ENCODE assay signal across 9 cellular contexts in the genomic region with DNA sequence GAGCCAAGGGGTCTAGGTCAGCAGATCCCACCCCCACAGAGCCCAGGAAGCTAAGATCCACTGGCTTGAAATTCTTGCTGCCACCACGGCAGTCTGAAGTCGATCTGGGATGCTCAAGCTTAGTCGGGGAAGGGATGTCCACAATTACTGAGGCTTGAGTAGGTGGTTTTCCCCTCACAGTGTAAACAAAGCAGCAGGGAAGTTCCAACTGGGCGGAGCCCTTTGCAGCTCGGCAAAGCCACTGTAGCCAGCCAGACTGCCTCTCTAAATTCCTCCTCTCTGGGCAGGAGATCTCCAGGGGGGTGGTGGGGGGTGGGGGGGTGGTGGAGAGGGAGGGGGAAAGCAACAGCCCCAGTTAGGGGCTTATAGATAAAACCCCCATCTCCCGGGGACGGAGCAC.
A peak's percentile ranks its signal among the peaks of the same experiment; 100 is the strongest.
DNase-seq lines count a peak whose midpoint lies in the region; ATAC-seq, FAIRE-seq and TF ChIP-seq lines count a peak whose summit lies in the region.
"Had no signal": no experiment of that assay in that cellular context is flagged by ENCODE, and none has a peak within 500 bp of the region (broad histone marks: within the 10 kb centered on the region; RNA-seq: fewer than 3 reads in every experiment).

No MANE protein-coding gene starts in this region.

- FAIRE-seq in GM12892 (lab: Jason Lieb, UNC) (peak; percentile 88), kidney (lab: Jason Lieb, UNC) (no peak)

- DNase-seq in GM12892 (ENCODE audit: insufficient read length) (peak; percentile 2), epithelial cell of esophagus (ENCODE audit: low read depth) (peak; percentile 32), endothelial cell (ENCODE audit: low spot score) (no peak), kidney (no peak), posterior vena cava (ENCODE audit: low spot score) (no peak), NCI-H2081 (lab: John Stamatoyannopoulos, UW) (no peak)
- DNase-seq: CD4-positive, CD25-positive, alpha-beta regulatory T cell had no signal

- H3K4me3 Mint-ChIP-seq in endothelial cell (ENCODE audit: unreplicated experiment): no peak overlapping the region
- H3K4me3 Mint-ChIP-seq: CD4-positive, CD25-positive, alpha-beta regulatory T cell had no signal

- H3K27ac ChIP-seq in kidney (ENCODE audit: low read depth in 2 of 2, low read length in 2 of 2): no peak overlapping the region

- H3K9ac ChIP-seq in kidney (ENCODE audit: low read length in 2 of 2): no peak overlapping the region

- H3K4me1 Mint-ChIP-seq in endothelial cell (ENCODE audit: unreplicated experiment): no peaks in the 10 kb centered on the region
- H3K4me1 Mint-ChIP-seq: CD4-positive, CD25-positive, alpha-beta regulatory T cell had no signal

- H3K36me3 ChIP-seq in kidney (ENCODE audit: control insufficient read depth in 1 of 2, insufficient read depth in 2 of 2, low read length in 2 of 2): no peaks in the 10 kb centered on the region

- TF ChIP-seq CTCF in epithelial cell of esophagus (IDR thresholded peaks at IDR 0.05; ENCODE audit: insufficient read depth, low read depth, low read length, missing control alignments) (no peak), endothelial cell (IDR thresholded peaks at IDR 0.05; ENCODE audit: unreplicated experiment) (no peak), kidney (IDR thresholded peaks at IDR 0.05; ENCODE audit: borderline replicate concordance, extremely low read depth, insufficient read depth) (no peak)

- H3K27me3 Mint-ChIP-seq in endothelial cell (ENCODE audit: unreplicated experiment): peaks cover 6% of the 10 kb centered on the region

- intact Hi-C loops in kidney (cut with DNase I): no loop called here
- intact Hi-C loops in posterior vena cava (cut with DNase I): loop anchor here in 1 of 2 donors (2.0 kb wide), 1 partner anchor 65 kb away; no protein-coding TSS in a partner anchor

- peaks cover 8% of the 10 kb centered on the region for H3K36me3 Mint-ChIP-seq in endothelial cell (ENCODE audit: low read depth, unreplicated experiment)
- H3K36me3 Mint-ChIP-seq: CD4-positive, CD25-positive, alpha-beta regulatory T cell had no signal

- TF ChIP-seq POLR2A in GM12892 (IDR thresholded peaks at IDR 0.05; ENCODE audit: low read depth, low read length): no peak

- peak; percentile 49 for ATAC-seq in GM21515 (IDR thresholded peaks at IDR 0.05; ENCODE audit: unreplicated experiment)
- ATAC-seq in HG03432 (IDR thresholded peaks at IDR 0.05; ENCODE audit: unreplicated experiment): peak; percentile 96

- H3K4me3 ChIP-seq in epithelial cell of esophagus (ENCODE audit: low read length) (no peak overlapping the region), kidney (ENCODE audit: low read length in 2 of 2) (no peak overlapping the region)

- no peaks in the 10 kb centered on the region for H3K4me1 ChIP-seq in kidney (ENCODE audit: control insufficient read depth in 1 of 2, insufficient read depth in 1 of 2, low read depth in 1 of 2, low read length in 2 of 2)

- H3K9me3 ChIP-seq in kidney (ENCODE audit: control insufficient read depth in 1 of 2, low read length in 2 of 2): no peaks in the 10 kb centered on the region

- no peaks in the 10 kb centered on the region for H3K9me3 Mint-ChIP-seq in endothelial cell (ENCODE audit: unreplicated experiment)

- no peak overlapping the region for H3K27ac Mint-ChIP-seq in endothelial cell (ENCODE audit: unreplicated experiment)
- H3K27ac Mint-ChIP-seq: CD4-positive, CD25-positive, alpha-beta regulatory T cell had no signal

Comparison
In these comparisons a context has a peak if more than half of its experiments do, and no peak if none do; other contexts are left out.
1. DNase-seq: peak in GM12892 (single experiment) and epithelial cell of esophagus (single experiment); none in endothelial cell (single experiment), kidney (single experiment), posterior vena cava (single experiment) and NCI-H2081 (0 of 2).